In the genomic region with DNA sequence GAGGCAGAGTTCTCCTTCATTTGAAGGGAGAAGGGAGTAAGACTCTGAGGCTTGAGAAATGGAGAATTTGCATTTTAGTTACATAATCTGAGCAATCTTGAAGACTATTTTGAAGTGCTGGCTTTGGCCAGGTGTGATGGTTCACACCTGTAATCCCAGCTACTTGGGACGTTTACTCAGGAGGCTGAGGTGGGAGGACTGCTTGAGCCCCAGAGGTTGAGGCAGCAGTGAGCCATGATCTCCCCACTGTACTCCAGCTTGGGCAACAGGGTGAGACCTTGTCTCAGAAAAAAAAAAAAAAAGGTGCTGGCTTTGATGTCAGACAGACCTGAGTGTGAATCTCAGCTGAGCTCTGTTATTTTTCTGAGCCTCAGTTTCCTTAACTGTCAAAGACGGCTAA, we compare ENCODE assay signal across 19 cellular contexts. TPM values are rescaled to one million over a fixed set of nuclear protein-coding genes. Genes with fewer than 3 reads are reported as not detected.
DNase-seq lines count a peak whose midpoint lies in the region; ATAC-seq and TF ChIP-seq lines count a peak whose summit lies in the region.
"Had no signal": no experiment of that assay in that cellular context is flagged by ENCODE, and none has a peak within 500 bp of the region (broad histone marks: within the 10 kb centered on the region; RNA-seq: fewer than 3 reads in every experiment).

No MANE protein-coding gene starts in this region.

- DNase-seq in T-helper 17 cell (no peak), sigmoid colon (no peak), T-helper 9 cell (no peak), type B pancreatic cell (ENCODE audit: extremely low spot score, unreplicated experiment) (no peak), cortex of kidney (lab: John Stamatoyannopoulos, UW) (no peak)
- DNase-seq: activated CD4-positive, alpha-beta T cell treated with anti-CD3 and anti-CD28 coated beads, Interleukin-2, amount 10 ng/mL, durations not matched to agents 7 days and 5 days; DMS79; kidney; NCI-H1092 treated with DMSO at 0.1 percent for 48 hours; NCI-H510A; PC-9; stimulated activated CD4-positive, alpha-beta T cell treated with anti-CD3 and anti-CD28 coated beads, Interleukin-12 subunit alpha, Interleukin-12 subunit beta, amount 100 ng/mL, for 4 hours had no signal

- peak overlapping the region; percentile 100 for H3K4me2 ChIP-seq in BLaER1
- H3K4me2 ChIP-seq: PC-9 had no signal

- H3K4me1 Mint-ChIP-seq in T-helper 17 cell (peaks cover 69% of the 10 kb centered on the region), type B pancreatic cell (ENCODE audit: unreplicated experiment) (peaks cover 52% of the 10 kb centered on the region)

- no peaks in the 10 kb centered on the region for H3K36me3 ChIP-seq in BLaER1
- no peaks in the 10 kb centered on the region for H3K36me3 ChIP-seq in sigmoid colon
- H3K36me3 ChIP-seq: neural progenitor cell had no signal

- H3K4me3 ChIP-seq in BLaER1 (no peak overlapping the region), sigmoid colon (no peak overlapping the region)
- H3K4me3 ChIP-seq: neural progenitor cell, PC-9 had no signal

- ATAC-seq in T-helper 17 cell = no peak
- ATAC-seq in HG02678 (IDR thresholded peaks at IDR 0.05; ENCODE audit: unreplicated experiment) = no peak

- WGBS in sigmoid colon, 2 donors = 75 to 83% methylated on average over 2 of the region's 2 CpGs

- H3K27me3 ChIP-seq in BLaER1 (no peaks in the 10 kb centered on the region), layer of hippocampus (ENCODE audit: control insufficient read depth, insufficient read depth, low read length) (no peaks in the 10 kb centered on the region), sigmoid colon (no peaks in the 10 kb centered on the region)

- H3K27ac ChIP-seq in BLaER1 = 0 out of 2 replicates have a peak overlapping the region, but pooled peaks have one; percentile 20
- H3K27ac ChIP-seq in layer of hippocampus (ENCODE audit: low read depth, low read length) = peak overlapping the region; percentile 99
- H3K27ac ChIP-seq in sigmoid colon = peak overlapping the region; percentile 96 to 100 (median 98)
- H3K27ac ChIP-seq: neural progenitor cell, PC-9 had no signal

- no peak for TF ChIP-seq POLR2A in sigmoid colon (IDR thresholded peaks at IDR 0.05)

- no peaks in the 10 kb centered on the region for H3K9me3 Mint-ChIP-seq in type B pancreatic cell
- H3K9me3 Mint-ChIP-seq: activated CD4-positive, alpha-beta T cell treated with anti-CD3 and anti-CD28 coated beads, Interleukin-2, amount 10 ng/mL, durations not matched to agents 7 days and 5 days; activated T-helper 1 cell treated with anti-CD3 and anti-CD28 coated beads, Interleukin-12 subunit alpha, Interleukin-12 subunit beta, Interleukin-2, Interleukin-4 antibody, amounts not matched to agents 30 ng/mL and 10 ng/mL and 1 ng/mL, durations not matched to agents 14 hours and 24 hours and 36 hours; neural progenitor cell had no signal

- H3K4me1 ChIP-seq in BLaER1 (peaks cover 94% of the 10 kb centered on the region), sigmoid colon (peaks cover 0 to 96% (median 89%) of the 10 kb centered on the region in 4 donors)

- intact Hi-C loops in sigmoid colon (cut with DNase I) = no loop called here

- TF ChIP-seq CTCF in sigmoid colon (IDR thresholded peaks at IDR 0.05) (no peak), type B pancreatic cell (conservative IDR thresholded peaks at IDR 0.05) (no peak)

- peak overlapping the region; percentile 98 for H3K27ac Mint-ChIP-seq in T-helper 17 cell
- no peak overlapping the region for H3K27ac Mint-ChIP-seq in type B pancreatic cell

- peaks cover 3% of the 10 kb centered on the region for H3K36me3 Mint-ChIP-seq in T-helper 17 cell (ENCODE audit: low read depth)
- H3K36me3 Mint-ChIP-seq in type B pancreatic cell = no peaks in the 10 kb centered on the region
- H3K36me3 Mint-ChIP-seq: neural progenitor cell had no signal

- no peak overlapping the region for H3K4me3 Mint-ChIP-seq in T-helper 17 cell
- H3K4me3 Mint-ChIP-seq in type B pancreatic cell = no peak overlapping the region
- H3K4me3 Mint-ChIP-seq: activated CD4-positive, alpha-beta T cell treated with anti-CD3 and anti-CD28 coated beads, Interleukin-2, amount 10 ng/mL, durations not matched to agents 7 days and 5 days; neural progenitor cell had no signal

- TF ChIP-seq EP300 in sigmoid colon (IDR thresholded peaks at IDR 0.05) = no peak

- no peaks in the 10 kb centered on the region for H4K20me1 ChIP-seq in BLaER1

- H3K9me3 ChIP-seq in BLaER1 (no peaks in the 10 kb centered on the region), T-helper 17 cell (ENCODE audit: control insufficient read depth, low read length, poor library complexity, severe bottlenecking) (no peaks in the 10 kb centered on the region), sigmoid colon (no peaks in the 10 kb centered on the region)

- no peak overlapping the region for H3K9ac ChIP-seq in BLaER1
- H3K9ac ChIP-seq: neural progenitor cell had no signal

- no peaks in the 10 kb centered on the region for H3K27me3 Mint-ChIP-seq in T-helper 17 cell
- peaks cover 15% of the 10 kb centered on the region for H3K27me3 Mint-ChIP-seq in type B pancreatic cell
- H3K27me3 Mint-ChIP-seq: activated CD4-positive, alpha-beta T cell treated with anti-CD3 and anti-CD28 coated beads, Interleukin-2, amount 10 ng/mL, durations not matched to agents 7 days and 5 days had no signal

RNA-seq across cellular contexts. Expression of a gene that starts 12.4 kb away (rescaled TPM):
- 1 to 10 TPM in 1 of 2 donors, under 1 TPM in 1; 0.78 to 1.2 TPM for total RNA-seq in T-helper 17 cell
- total RNA-seq in sigmoid colon = 1 to 10 TPM in 2 of 4 donors, under 1 TPM in 1, not detected in 1; 0.49 to 5.0 (median 1.1) TPM
- polyA plus RNA-seq in sigmoid colon = under 1 TPM in 1 of 3 donors, not detected in 2; 0.66 TPM
- total RNA-seq in type B pancreatic cell (ENCODE audit: low replicate concordance) = 0.26 and 1.8 TPM in 2 replicates
- total RNA-seq: glomerular endothelial cell had no signal

RNA-seq across cellular contexts. Expression of a gene that starts 35.8 kb away (rescaled TPM):
- 10 to 100 TPM; 53.3 to 60.8 TPM for total RNA-seq in T-helper 17 cell
- 100 to 1,000 TPM; 200 to 326 (median 258) TPM for total RNA-seq in sigmoid colon
- polyA plus RNA-seq in sigmoid colon = 100 to 1,000 TPM in 1 of 3 donors, 10 to 100 TPM in 2; 52.9 to 165 (median 93.9) TPM
- 2.0 and 12.5 TPM in 2 replicates for total RNA-seq in type B pancreatic cell (ENCODE audit: low replicate concordance)

RNA-seq across cellular contexts. Expression of a gene that starts 51.9 kb away (rescaled TPM):
- total RNA-seq in T-helper 17 cell = not detected
- total RNA-seq in sigmoid colon = not detected
- not detected for polyA plus RNA-seq in sigmoid colon
- not detected in 2 replicates for total RNA-seq in type B pancreatic cell (ENCODE audit: low replicate concordance)
- total RNA-seq: activated CD4-positive, alpha-beta T cell treated with anti-CD3 and anti-CD28 coated beads, Interleukin-2, amount 10 ng/mL, durations not matched to agents 7 days and 5 days; activated T-helper 1 cell treated with anti-CD3 and anti-CD28 coated beads, Interleukin-12 subunit alpha, Interleukin-12 subunit beta, Interleukin-2, Interleukin-4 antibody, amounts not matched to agents 30 ng/mL and 10 ng/mL and 1 ng/mL, durations not matched to agents 14 hours and 24 hours and 36 hours; glomerular endothelial cell; kidney; T-helper 2 cell treated with Interferon-gamma antibody and Interleukin-4, amounts not matched to agents 100 ng/mL and 5 ng/mL, for 36 hours had no signal

RNA-seq across cellular contexts. Expression of a gene that starts 56.3 kb away (rescaled TPM):
- total RNA-seq in T-helper 17 cell = not detected
- not detected for total RNA-seq in sigmoid colon
- not detected for polyA plus RNA-seq in sigmoid colon
- not detected in 2 replicates for total RNA-seq in type B pancreatic cell (ENCODE audit: low replicate concordance)
- total RNA-seq: activated CD4-positive, alpha-beta T cell treated with anti-CD3 and anti-CD28 coated beads, Interleukin-2, amount 10 ng/mL, durations not matched to agents 7 days and 5 days; activated T-helper 1 cell treated with anti-CD3 and anti-CD28 coated beads, Interleukin-12 subunit alpha, Interleukin-12 subunit beta, Interleukin-2, Interleukin-4 antibody, amounts not matched to agents 30 ng/mL and 10 ng/mL and 1 ng/mL, durations not matched to agents 14 hours and 24 hours and 36 hours; glomerular endothelial cell; kidney; PC-9; T-helper 2 cell treated with Interferon-gamma antibody and Interleukin-4, amounts not matched to agents 100 ng/mL and 5 ng/mL, for 36 hours had no signal

Comparison
In these comparisons a context has a peak if more than half of its experiments do, and no peak if none do; other contexts are left out.
1. H3K27ac ChIP-seq: peak in every context shown above with its lines; median percentile 99 in layer of hippocampus; 98 in sigmoid colon; 20 in BLaER1.